Comparison of ENCODE assay signal across 9 cellular contexts in genomic region chr2:155145758-155146229, GRCh38.
DNase-seq lines count a peak whose midpoint lies in the region; ATAC-seq and TF ChIP-seq lines count a peak whose summit lies in the region.
"Had no signal": no experiment of that assay in that cellular context is flagged by ENCODE, and none has a peak within 500 bp of the region (broad histone marks: within the 10 kb centered on the region; RNA-seq: fewer than 3 reads in every experiment).

No MANE protein-coding gene starts in this region.

- no peaks in the 10 kb centered on the region for H3K4me1 Mint-ChIP-seq in chondrocyte (ENCODE audit: low read depth)

- in situ Hi-C loops in G401 (cut with HindIII; ENCODE audit: low sequenced_read_pairs), result no loop called here

- no peak overlapping the region for H3K4me3 Mint-ChIP-seq in chondrocyte (ENCODE audit: unreplicated experiment)
- H3K4me3 Mint-ChIP-seq: dendritic cell treated with granulocyte-macrophage colony-stimulating factor and Interleukin-4, amounts not matched to agents 40 ng/mL and 50 ng/mL, for 4 days had no signal

- DNase-seq in G401 (ENCODE audit: low spot score) (peak; percentile 83), NCI-H446 (lab: John Stamatoyannopoulos, UW) (peak; percentile 72 to 78), chondrocyte (ENCODE audit: low spot score) (no peak), Kasumi-1 (lab: John Stamatoyannopoulos, UW) (no peak), Right ventricle myocardium superior (no peak), NCI-H1105 treated with DMSO at 0.1 percent for 48 hours (lab: John Stamatoyannopoulos, UW) (no peak)

- no peaks in the 10 kb centered on the region for H3K9me3 Mint-ChIP-seq in chondrocyte (ENCODE audit: low read depth)
- H3K9me3 Mint-ChIP-seq: dendritic cell treated with granulocyte-macrophage colony-stimulating factor and Interleukin-4, amounts not matched to agents 40 ng/mL and 50 ng/mL, for 4 days had no signal

- peaks cover 2% of the 10 kb centered on the region for H3K27me3 Mint-ChIP-seq in chondrocyte (ENCODE audit: low read depth)
- H3K27me3 Mint-ChIP-seq: dendritic cell treated with granulocyte-macrophage colony-stimulating factor and Interleukin-4, amounts not matched to agents 40 ng/mL and 50 ng/mL, for 4 days had no signal

- H3K36me3 Mint-ChIP-seq in chondrocyte (ENCODE audit: low read depth), result no peaks in the 10 kb centered on the region

- no peak overlapping the region for H3K27ac Mint-ChIP-seq in chondrocyte (ENCODE audit: unreplicated experiment)
- H3K27ac Mint-ChIP-seq: dendritic cell treated with granulocyte-macrophage colony-stimulating factor and Interleukin-4, amounts not matched to agents 40 ng/mL and 50 ng/mL, for 4 days had no signal

- ATAC-seq in GM19455 (IDR thresholded peaks at IDR 0.05; ENCODE audit: unreplicated experiment) (peak; percentile 94), HG03060 (IDR thresholded peaks at IDR 0.05; ENCODE audit: low read depth, unreplicated experiment) (peak; percentile 98), Right ventricle myocardium superior (ENCODE audit: poor library complexity) (no peak)

- intact Hi-C loops in Right ventricle myocardium superior (cut with DNase I), result no loop called here

- TF ChIP-seq CTCF in chondrocyte (IDR thresholded peaks at IDR 0.05), result no peak

Comparison
In these comparisons a context has a peak if more than half of its experiments do, and no peak if none do; other contexts are left out.
1. DNase-seq: peak in G401 (single experiment) and NCI-H446 (2 of 2); none in chondrocyte (single experiment), Kasumi-1 (0 of 2), Right ventricle myocardium superior (single experiment) and NCI-H1105 treated with DMSO at 0.1 percent for 48 hours (single experiment).